8 cellular contexts compared by ENCODE assay signal in the genomic region with DNA sequence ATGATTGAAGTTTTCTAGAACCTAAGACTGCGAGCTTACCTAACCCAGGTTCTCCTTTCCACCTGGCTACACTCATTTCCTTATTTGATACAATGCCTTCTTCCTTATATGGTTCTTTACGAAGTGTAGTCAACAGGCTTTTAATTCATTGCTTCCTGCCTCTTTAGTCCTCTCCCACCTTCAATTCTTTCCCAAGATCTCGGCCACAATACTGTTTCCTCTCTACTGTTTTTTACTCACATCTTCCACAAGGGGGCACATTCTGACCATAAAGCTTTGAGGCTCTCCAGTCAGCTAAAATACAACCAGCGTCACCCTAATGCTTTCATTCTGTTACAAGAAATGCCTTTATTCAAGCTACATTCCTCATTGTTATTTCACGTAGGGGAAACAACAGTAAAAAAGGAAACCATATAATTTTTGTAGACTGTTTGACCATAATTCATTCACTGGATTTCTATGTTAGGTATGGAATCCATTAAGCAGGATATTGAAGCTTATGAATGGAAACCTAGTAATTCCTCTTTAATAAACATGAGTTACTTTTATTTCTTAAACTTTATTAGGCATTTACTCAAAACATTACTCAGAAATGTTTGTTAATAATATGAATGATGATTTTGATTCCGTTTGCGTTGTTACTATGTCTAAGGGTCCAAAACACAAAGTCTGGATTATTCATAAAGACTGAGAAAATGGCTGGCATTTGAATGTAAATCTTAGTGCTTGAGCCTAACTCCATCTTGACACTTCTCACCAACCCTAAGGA. TPM values are rescaled to one million over a fixed set of nuclear protein-coding genes. Genes with fewer than 3 reads are reported as not detected.
DNase-seq lines count a peak whose midpoint lies in the region; ATAC-seq and TF ChIP-seq lines count a peak whose summit lies in the region.

No MANE protein-coding gene starts in this region.

- no peak overlapping the region for H3K27ac ChIP-seq in hepatocyte

- H3K9me3 ChIP-seq in ES-I3 (ENCODE audit: control insufficient read depth, insufficient read depth, low read length), result no peaks in the 10 kb centered on the region
- no peaks in the 10 kb centered on the region for H3K9me3 ChIP-seq in hepatocyte (ENCODE audit: low read depth)
- H3K9me3 ChIP-seq in skeletal muscle satellite cell (replicated peaks; ENCODE audit: low read length), result no peaks in the 10 kb centered on the region

- no peaks in the 10 kb centered on the region for H4K20me1 ChIP-seq in hepatocyte (ENCODE audit: insufficient read depth, poor library complexity, severe bottlenecking)

- no peaks in the 10 kb centered on the region for H3K36me3 ChIP-seq in ES-I3 (ENCODE audit: insufficient read depth, low read length)
- no peaks in the 10 kb centered on the region for H3K36me3 ChIP-seq in hepatocyte (replicated peaks; ENCODE audit: insufficient read depth, low read depth)
- no peaks in the 10 kb centered on the region for H3K36me3 ChIP-seq in skeletal muscle satellite cell (ENCODE audit: insufficient read depth, low read length)

- H3K4me2 ChIP-seq in hepatocyte, result no peak overlapping the region
- H3K4me2 ChIP-seq in skeletal muscle satellite cell (ENCODE audit: low read length), result peak overlapping the region; percentile 65

- peaks cover 19% of the 10 kb centered on the region for H3K4me1 ChIP-seq in ES-I3 (ENCODE audit: insufficient read depth, low read length)
- no peaks in the 10 kb centered on the region for H3K4me1 ChIP-seq in hepatocyte (ENCODE audit: insufficient read depth)
- H3K4me1 ChIP-seq in skeletal muscle satellite cell (ENCODE audit: control insufficient read depth, insufficient read depth, low read length), result peaks cover 54% of the 10 kb centered on the region

- no peaks in the 10 kb centered on the region for H3K79me2 ChIP-seq in hepatocyte

- DNase-seq in NCI-H524 treated with DMSO at 0.1 percent for 48 hours (lab: John Stamatoyannopoulos, UW) (peak; percentile 13), amniotic epithelial cell (ENCODE audit: low read depth) (peak; percentile 92), hepatocyte (ENCODE audit: low spot score) (peak; percentile 87), islet precursor cell (no peak)

- no peaks in the 10 kb centered on the region for H3K9me2 ChIP-seq in hepatocyte (replicated peaks; ENCODE audit: insufficient read depth)

- TF ChIP-seq CTCF in hepatocyte (IDR thresholded peaks at IDR 0.05; ENCODE audit: poor library complexity), result peak; percentile 85

- peak; percentile 95 for ATAC-seq in GM21447 (IDR thresholded peaks at IDR 0.05; ENCODE audit: unreplicated experiment)
- peak; percentile 87 for ATAC-seq in HG03575 (IDR thresholded peaks at IDR 0.05; ENCODE audit: extremely low read depth, insufficient number of reproducible peaks, low FRiP score, unreplicated experiment)

- H3K27me3 ChIP-seq in hepatocyte, result no peaks in the 10 kb centered on the region
- no peaks in the 10 kb centered on the region for H3K27me3 ChIP-seq in skeletal muscle satellite cell (ENCODE audit: control insufficient read depth, insufficient read depth, low read length)

- 34% methylated on average over 7 of the region's 7 CpGs for WGBS in hepatocyte (ENCODE audit: low lambda C conversion rate, missing lambda C conversion rate)

- no peak overlapping the region for H2AFZ ChIP-seq in hepatocyte

- H3K4me3 ChIP-seq in hepatocyte (no peak overlapping the region), skeletal muscle satellite cell (ENCODE audit: low read length) (peak overlapping the region; percentile 58)

- peak overlapping the region; percentile 3; the same call in 1 of the 2 replicates for H3K9ac ChIP-seq in ES-I3 (ENCODE audit: low read depth, low read length)
- peak overlapping the region; percentile 72 for H3K9ac ChIP-seq in skeletal muscle satellite cell (ENCODE audit: low read depth, low read length)

RNA-seq across cellular contexts. Expression of a gene that starts 29.5 kb away (rescaled TPM):
- 4.7 and 15.9 TPM in 2 replicates for total RNA-seq in hepatocyte
- 2.5 and 7.7 TPM in 2 replicates for polyA plus RNA-seq in hepatocyte
- 76.0 and 80.6 TPM in 2 replicates for total RNA-seq in skeletal muscle satellite cell (2012; rRNA removed)
